Comparison of ENCODE assay signal across 30 cellular contexts in the genomic region with DNA sequence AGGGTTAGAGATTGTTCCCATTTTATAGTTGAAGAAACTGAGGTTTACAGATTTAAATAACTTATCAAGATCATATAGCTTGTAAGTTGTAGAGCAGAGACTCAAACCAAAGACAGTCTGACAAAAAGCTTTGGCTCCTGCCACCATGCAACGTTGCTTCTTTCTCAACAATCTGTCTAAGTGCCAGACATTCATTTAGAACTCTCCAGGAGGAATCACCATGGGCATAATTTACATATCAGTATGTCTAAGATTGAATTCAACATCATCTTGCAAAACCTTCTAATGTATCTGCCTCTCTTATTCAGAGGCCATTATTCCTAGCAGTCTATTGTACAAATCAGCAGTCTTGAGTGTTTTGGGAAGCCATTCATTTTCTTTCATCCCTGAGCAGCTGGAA.
"Had no signal": no experiment of that assay in that cellular context is flagged by ENCODE, and none has a peak within 500 bp of the region (broad histone marks: within the 10 kb centered on the region; RNA-seq: fewer than 3 reads in every experiment).

No MANE protein-coding gene starts in this region.

- H3K4me3 ChIP-seq: K562, PC-9, SJCRH30, SK-N-MC had no signal

- H3K9me3 ChIP-seq: SJCRH30 had no signal

- H3K27ac Mint-ChIP-seq: activated CD4-positive, alpha-beta T cell treated with anti-CD3 and anti-CD28 coated beads, Interleukin-2, amount 10 ng/mL, durations not matched to agents 24 days and 14 days; activated CD8-positive, alpha-beta T cell treated with anti-CD3 and anti-CD28 coated beads for 36 hours; activated naive CD8-positive, alpha-beta T cell treated with anti-CD3 and anti-CD28 coated beads for 36 hours; activated T-cell treated with anti-CD3 and anti-CD28 coated beads, Interleukin-2, amount 50 U/mL, for 72 hours; activated T-helper 17 cell treated with anti-CD3 and anti-CD28 coated beads, Interleukin-2, amount 50 U/mL, for 72 hours; brain had no signal

- ATAC-seq: activated CD8-positive, alpha-beta T cell treated with anti-CD3 and anti-CD28 coated beads for 36 hours; activated T-cell treated with anti-CD3 and anti-CD28 coated beads, Interleukin-2, amount 50 U/mL, for 72 hours; activated T-helper 17 cell treated with anti-CD3 and anti-CD28 coated beads, Interleukin-2, amount 50 U/mL, for 72 hours; K562 had no signal

- H3K9me3 Mint-ChIP-seq: activated CD4-positive, alpha-beta T cell treated with anti-CD3 and anti-CD28 coated beads, Interleukin-2, amount 10 ng/mL, durations not matched to agents 24 days and 14 days had no signal

- DNase-seq: activated CD4-positive, alpha-beta T cell treated with anti-CD3 and anti-CD28 coated beads, Interleukin-2, amount 10 ng/mL, durations not matched to agents 24 days and 14 days; activated CD4-positive, alpha-beta T cell treated with anti-CD3 and anti-CD28 coated beads, Interleukin-2, amount 50 U/mL, for 4 hours; activated CD4-positive, CD25-positive, alpha-beta regulatory T cell; activated CD8-positive, alpha-beta T cell treated with anti-CD3 and anti-CD28 coated beads for 36 hours; activated effector memory CD4-positive, alpha-beta T cell treated with anti-CD3 and anti-CD28 coated beads, Interleukin-2, amount 50 U/mL, for 16 hours; activated naive CD4-positive, alpha-beta T cell; activated naive CD4-positive, alpha-beta T cell treated with anti-CD3 and anti-CD28 coated beads, Interleukin-2, amount 50 U/mL, for 16 hours; activated naive CD8-positive, alpha-beta T cell treated with anti-CD3 and anti-CD28 coated beads for 36 hours; activated T-cell treated with anti-CD3 and anti-CD28 coated beads, Interleukin-2, amount 50 U/mL, for 1 hour; activated T-cell treated with anti-CD3 and anti-CD28 coated beads, Interleukin-2, amount 50 U/mL, for 72 hours; amygdala; central memory CD4-positive, alpha-beta T cell; NCI-H1092 treated with DMSO at 0.1 percent for 48 hours; NCI-H1417; NCI-H146; NCI-H187 treated with DMSO at 0.1 percent for 48 hours; NCI-H2081; NCI-H345; NCI-H526; NCI-H748 treated with DMSO at 0.1 percent for 48 hours; NK-92 treated with Interleukin-12 subunit alpha and Interleukin-12 subunit beta, amount 100 ng/mL, for 24 hours; PC-9; Right ventricle myocardium superior; SJCRH30; T1000; WERI-Rb-1 had no signal

- H3K4me3 Mint-ChIP-seq: activated CD4-positive, alpha-beta T cell treated with anti-CD3 and anti-CD28 coated beads, Interleukin-2, amount 10 ng/mL, durations not matched to agents 24 days and 14 days; activated CD8-positive, alpha-beta T cell treated with anti-CD3 and anti-CD28 coated beads for 36 hours; activated naive CD8-positive, alpha-beta T cell treated with anti-CD3 and anti-CD28 coated beads for 36 hours; activated T-cell treated with anti-CD3 and anti-CD28 coated beads, Interleukin-2, amount 50 U/mL, for 72 hours; activated T-helper 17 cell treated with anti-CD3 and anti-CD28 coated beads, Interleukin-2, amount 50 U/mL, for 72 hours; brain had no signal

- H3K27ac ChIP-seq: PC-9, SJCRH30, SK-N-MC, WERI-Rb-1 had no signal

- H3K4me1 Mint-ChIP-seq: activated CD4-positive, alpha-beta T cell treated with anti-CD3 and anti-CD28 coated beads, Interleukin-2, amount 10 ng/mL, durations not matched to agents 24 days and 14 days; activated naive CD8-positive, alpha-beta T cell treated with anti-CD3 and anti-CD28 coated beads for 36 hours; activated T-helper 17 cell treated with anti-CD3 and anti-CD28 coated beads, Interleukin-2, amount 50 U/mL, for 72 hours; brain had no signal

- H3K4me2 ChIP-seq: PC-9 had no signal

- H3K27me3 Mint-ChIP-seq: activated CD4-positive, alpha-beta T cell treated with anti-CD3 and anti-CD28 coated beads, Interleukin-2, amount 10 ng/mL, durations not matched to agents 24 days and 14 days; activated CD8-positive, alpha-beta T cell treated with anti-CD3 and anti-CD28 coated beads for 36 hours; activated naive CD8-positive, alpha-beta T cell treated with anti-CD3 and anti-CD28 coated beads for 36 hours; activated T-helper 17 cell treated with anti-CD3 and anti-CD28 coated beads, Interleukin-2, amount 50 U/mL, for 72 hours had no signal

- H3K36me3 Mint-ChIP-seq: activated naive CD8-positive, alpha-beta T cell treated with anti-CD3 and anti-CD28 coated beads for 36 hours; brain had no signal

- H3K27me3 ChIP-seq: SJCRH30 had no signal

- H3K36me3 ChIP-seq: SJCRH30, WERI-Rb-1 had no signal

- H2AFZ ChIP-seq: PC-9 had no signal
